Comparison of ENCODE assay signal across 8 cellular contexts in genomic region chr17:76736349-76737081, GRCh38. TPM values are rescaled to one million over a fixed set of nuclear protein-coding genes. Genes with fewer than 3 reads are reported as not detected.
DNase-seq lines count a peak whose midpoint lies in the region; ATAC-seq and TF ChIP-seq lines count a peak whose summit lies in the region.

No MANE protein-coding gene starts in this region.

- peak overlapping the region; percentile 96 for H3K4me3 Mint-ChIP-seq in T-helper 17 cell

- peak; percentile 50 to 63 (median 59) for DNase-seq in T-helper 17 cell
- peak; percentile 65 for DNase-seq in astrocyte of the spinal cord (ENCODE audit: low read depth, low spot score)
- no peak for DNase-seq in iPS DF 6.9 (ENCODE audit: low read depth, low spot score)
- DNase-seq in gastrocnemius medialis: peak; percentile 54 to 77

- in situ Hi-C loops in astrocyte of the spinal cord (cut with HindIII; ENCODE audit: low sequenced_read_pairs) (no loop called here), gastrocnemius medialis (cut with MboI; ENCODE audit: low sequenced_read_pairs in 4 of 4) (no loop called here)

- peak overlapping the region; percentile 81 to 99 (median 95) for H3K4me3 ChIP-seq in BLaER1 treated with 17β-estradiol and CSF1 and Interleukin-3, amounts not matched to agents 10 nM and 100 nM
- H3K4me3 ChIP-seq in HUES48 (ENCODE audit: low read depth, low read length): peak overlapping the region; percentile 99
- peak overlapping the region; percentile 92 for H3K4me3 ChIP-seq in astrocyte of the spinal cord (ENCODE audit: low read depth, low read length)
- H3K4me3 ChIP-seq in iPS DF 6.9 (ENCODE audit: low read length): peak overlapping the region; percentile 99
- peak overlapping the region; percentile 82 to 99 (median 93) for H3K4me3 ChIP-seq in gastrocnemius medialis

- peaks cover 45 to 55% (median 52%) of the 10 kb centered on the region in 11 experiments; a peak in 21 of 22 replicates for H4K20me1 ChIP-seq in BLaER1 treated with 17β-estradiol and CSF1 and Interleukin-3, amounts not matched to agents 10 nM and 100 nM

- H3K36me3 Mint-ChIP-seq in T-helper 17 cell (ENCODE audit: low read depth): peaks cover 12% of the 10 kb centered on the region

- TF ChIP-seq POLR2A in gastrocnemius medialis (IDR thresholded peaks at IDR 0.05): peak; percentile 0 to 39

- H3K9me3 ChIP-seq in BLaER1 treated with 17β-estradiol and CSF1 and Interleukin-3, amounts not matched to agents 10 nM and 100 nM (replicated peaks in 1 of 11): peaks cover 0 to 9% (median 0%) of the 10 kb centered on the region in 11 experiments; a peak in 3 of 22 replicates
- H3K9me3 ChIP-seq in HUES48 (ENCODE audit: control insufficient read depth, insufficient read depth, low read length) (no peaks in the 10 kb centered on the region), T-helper 17 cell (ENCODE audit: control insufficient read depth, low read length, poor library complexity, severe bottlenecking) (peaks cover 6% of the 10 kb centered on the region), iPS DF 6.9 (ENCODE audit: control insufficient read depth, insufficient read depth, low read length) (no peaks in the 10 kb centered on the region), gastrocnemius medialis (no peaks in the 10 kb centered on the region)

- H3K9ac ChIP-seq in BLaER1 treated with 17β-estradiol and CSF1 and Interleukin-3, amounts not matched to agents 10 nM and 100 nM: peak overlapping the region; percentile 94 to 100 (median 99)
- H3K9ac ChIP-seq in HUES48 (ENCODE audit: low read depth, low read length): peak overlapping the region; percentile 100

- no CpG with 5 or more reads among the region's 117 CpGs for WGBS in iPS DF 6.9 (ENCODE audit: insufficient coverage, insufficient read length)

- peaks cover 42 to 58% (median 50%) of the 10 kb centered on the region in 10 experiments for H3K4me1 ChIP-seq in BLaER1 treated with 17β-estradiol and CSF1 and Interleukin-3, amounts not matched to agents 10 nM and 100 nM
- H3K4me1 ChIP-seq in HUES48 (ENCODE audit: control insufficient read depth, insufficient read depth, low read length) (peaks cover 19% of the 10 kb centered on the region), iPS DF 6.9 (ENCODE audit: control insufficient read depth, insufficient read depth, low read length) (no peaks in the 10 kb centered on the region), gastrocnemius medialis (peaks cover 63 to 76% of the 10 kb centered on the region in 2 donors)

- H3K4me1 Mint-ChIP-seq in T-helper 17 cell: peaks cover 49% of the 10 kb centered on the region

- peak overlapping the region; percentile 75 to 97 (median 91) for H3K4me2 ChIP-seq in BLaER1 treated with 17β-estradiol and CSF1 and Interleukin-3, amounts not matched to agents 10 nM and 100 nM

- peak overlapping the region; percentile 87 to 99 (median 98) for H3K27ac ChIP-seq in BLaER1 treated with 17β-estradiol and CSF1 and Interleukin-3, amounts not matched to agents 10 nM and 100 nM
- H3K27ac ChIP-seq in HUES48 (ENCODE audit: low read depth, low read length): peak overlapping the region; percentile 97
- H3K27ac ChIP-seq in iPS DF 6.9 (ENCODE audit: low read length): no peak overlapping the region
- H3K27ac ChIP-seq in gastrocnemius medialis: peak overlapping the region; percentile 96 to 99 (median 99)

- H3K36me3 ChIP-seq in BLaER1 treated with 17β-estradiol and CSF1 and Interleukin-3, amounts not matched to agents 10 nM and 100 nM: peaks cover 48 to 61% (median 50%) of the 10 kb centered on the region in 11 experiments
- H3K36me3 ChIP-seq in HUES48 (ENCODE audit: control insufficient read depth, insufficient read depth, low read length): peaks cover 46% of the 10 kb centered on the region
- H3K36me3 ChIP-seq in iPS DF 6.9 (ENCODE audit: control insufficient read depth, insufficient read depth, low read length): peaks cover 19% of the 10 kb centered on the region
- H3K36me3 ChIP-seq in gastrocnemius medialis: peaks cover 3 to 42% of the 10 kb centered on the region in 2 donors

- H3K27ac Mint-ChIP-seq in T-helper 17 cell: peak overlapping the region; percentile 99

- no peaks in the 10 kb centered on the region for H3K27me3 ChIP-seq in BLaER1 treated with 17β-estradiol and CSF1 and Interleukin-3, amounts not matched to agents 10 nM and 100 nM
- H3K27me3 ChIP-seq in HUES48 (ENCODE audit: control insufficient read depth, insufficient read depth, low read length) (no peaks in the 10 kb centered on the region), iPS DF 6.9 (ENCODE audit: control insufficient read depth, insufficient read depth, low read length) (no peaks in the 10 kb centered on the region), gastrocnemius medialis (no peaks in the 10 kb centered on the region)

- H3K27me3 Mint-ChIP-seq in T-helper 17 cell: no peaks in the 10 kb centered on the region

- TF ChIP-seq CTCF in astrocyte of the spinal cord (IDR thresholded peaks at IDR 0.05; ENCODE audit: low read depth, low read length) (no peak), gastrocnemius medialis (IDR thresholded peaks at IDR 0.05 in 4 of 5, conservative IDR thresholded peaks at IDR 0.05 in 1 of 5) (peak in 4 of 5 experiments; percentile 21 to 39 (median 34))

- ATAC-seq in GM19372 (IDR thresholded peaks at IDR 0.05; ENCODE audit: low read depth, unreplicated experiment) (peak; percentile 8), T-helper 17 cell (peak; percentile 18), gastrocnemius medialis (peak; percentile 31), GM21381 (IDR thresholded peaks at IDR 0.05; ENCODE audit: unreplicated experiment) (no peak)

- intact Hi-C loops in gastrocnemius medialis (cut with DNase I; ENCODE audit: low total_unique reads): loop anchor here (1.0 to 10.0 kb wide), 2 partner anchors 10 to 472 kb away; partner anchors contain the start of genes JMJD6, METTL23 and UBALD2

RNA-seq across cellular contexts. Expression of gene SRSF2, which starts 0.6 kb away (rescaled TPM):
- total RNA-seq in T-helper 17 cell (100 to 1,000 TPM; 351 to 393 TPM), gastrocnemius medialis (100 to 1,000 TPM in 2 of 4 donors, 10 to 100 TPM in 2; 75.0 to 148 (median 90.4) TPM)

RNA-seq across cellular contexts. Expression of gene MFSD11, which starts 1.4 kb away (rescaled TPM):
- 10 to 100 TPM; 29.4 to 36.7 TPM for total RNA-seq in T-helper 17 cell
- total RNA-seq in gastrocnemius medialis: 10 to 100 TPM; 14.0 to 24.2 (median 19.5) TPM

RNA-seq across cellular contexts. Expression of gene METTL23, which starts 9.9 kb away (rescaled TPM):
- 10 to 100 TPM; 35.1 to 36.2 TPM for total RNA-seq in T-helper 17 cell
- total RNA-seq in gastrocnemius medialis: 10 to 100 TPM; 23.9 to 35.5 (median 29.7) TPM

RNA-seq across cellular contexts. Expression of gene JMJD6, which starts 10.1 kb away (rescaled TPM):
- total RNA-seq in T-helper 17 cell (100 to 1,000 TPM; 124 to 137 TPM), gastrocnemius medialis (10 to 100 TPM; 29.7 to 42.9 (median 41.7) TPM)

RNA-seq across cellular contexts. Expression of gene MXRA7, which starts 25.8 kb away (rescaled TPM):
- total RNA-seq in T-helper 17 cell (1 to 10 TPM; 5.7 to 8.0 TPM), gastrocnemius medialis (10 to 100 TPM; 24.3 to 43.0 (median 30.6) TPM)
